ENCODE assay signal across 20 cellular contexts in the genomic region with DNA sequence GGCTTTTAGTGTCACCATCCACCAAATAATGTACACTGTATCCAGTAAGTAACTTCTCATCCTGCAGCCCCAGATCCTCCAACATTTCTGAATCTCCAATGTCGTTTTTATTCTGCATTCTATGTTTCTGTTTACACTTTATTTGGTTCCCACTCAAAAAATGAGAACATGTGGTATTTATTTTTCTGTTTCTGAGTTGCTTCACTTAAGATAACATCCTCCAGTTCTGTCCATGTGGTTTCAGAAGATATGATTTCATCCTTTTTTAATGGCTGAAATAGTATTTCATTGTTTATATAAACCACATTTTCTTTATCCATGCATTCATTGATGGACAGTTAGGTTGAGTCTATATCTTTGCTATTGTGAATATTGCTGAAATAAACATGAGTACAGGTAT.
DNase-seq lines count a peak whose midpoint lies in the region; ATAC-seq, FAIRE-seq and TF ChIP-seq lines count a peak whose summit lies in the region.
"Had no signal": no experiment of that assay in that cellular context is flagged by ENCODE, and none has a peak within 500 bp of the region (broad histone marks: within the 10 kb centered on the region; RNA-seq: fewer than 3 reads in every experiment).

No MANE protein-coding gene starts in this region.

- 2 to 4% methylated on average over 1 of the region's 1 CpG for WGBS in GM23248 (ENCODE audit: low coverage in 1 of 2, low lambda C conversion rate in 2 of 2, missing lambda C conversion rate in 2 of 2), 2 experiments
- 3% methylated on average over 1 of the region's 1 CpG for WGBS in HepG2 (ENCODE audit: low lambda C conversion rate)

- ATAC-seq in HG03342 (IDR thresholded peaks at IDR 0.05; ENCODE audit: unreplicated experiment) (no peak), HG03045 (IDR thresholded peaks at IDR 0.05; ENCODE audit: unreplicated experiment) (no peak), HepG2 (no peak)
- ATAC-seq: A549 had no signal

- H3K4me1 ChIP-seq in GM23248 (ENCODE audit: insufficient read depth), result no peaks in the 10 kb centered on the region
- no peaks in the 10 kb centered on the region for H3K4me1 ChIP-seq in HepG2 (ENCODE audit: insufficient read depth, low read length)
- H3K4me1 ChIP-seq: A549 had no signal

- H3K27ac ChIP-seq in GM23248 (no peak overlapping the region), HepG2 (ENCODE audit: extremely low read length, insufficient read depth, low read length) (no peak overlapping the region)
- H3K27ac ChIP-seq: A549, HL-60 had no signal

- peak; percentile 3 for DNase-seq in GM23248
- peak; percentile 76 for DNase-seq in amniotic epithelial cell (ENCODE audit: low read depth)
- DNase-seq in fibroblast of gingiva (ENCODE audit: low read depth), result peak; percentile 64
- peak; percentile 6 for DNase-seq in iris pigment epithelial cell (ENCODE audit: low read depth)
- no peak for DNase-seq in NCI-H82 treated with DMSO at 0.1 percent for 48 hours (lab: John Stamatoyannopoulos, UW; ENCODE audit: unreplicated experiment)
- DNase-seq in HepG2 (ENCODE audit: low spot score), result no peak
- DNase-seq: CD4-positive, CD25-positive, alpha-beta regulatory T cell; KG1; NCI-H1092; NCI-H1436; NCI-H187 treated with DMSO at 0.1 percent for 48 hours; NCI-H226; NCI-H510A treated with DMSO at 0.1 percent for 48 hours; NCI-H748 treated with DMSO at 0.1 percent for 48 hours; Right ventricle myocardium superior had no signal

- no peak for TF ChIP-seq POLR2A in HepG2 (IDR thresholded peaks at IDR 0.05; ENCODE audit: insufficient read depth in 1 of 2, low read depth in 2 of 2, low read length in 2 of 2)

- CTCF ChIA-PET in HepG2 (lab: Yijun Ruan, JAX; ENCODE audit: low intra/inter-chr PET ratio, low total read pairs), result no interaction called here

- no TSS peak for BruUV-seq in HepG2 (replicated peaks; lab: Mats Ljungman, UMichigan)

- H3K36me3 ChIP-seq in GM23248 (ENCODE audit: low read depth) (no peaks in the 10 kb centered on the region), HepG2 (replicated peaks in 1 of 2; ENCODE audit: control insufficient read depth in 1 of 2, insufficient read depth in 2 of 2, low read length in 2 of 2) (no peaks in the 10 kb centered on the region)

- in situ Hi-C loops in GM23248 (cut with MboI), result no loop called here
- in situ Hi-C loops in HepG2 (cut with HindIII; ENCODE audit: extremely low pct_ligation_motif_present, low pct_unique_long_range_greater_than_20kb), result no loop called here

- no peak for FAIRE-seq in HepG2 (lab: Jason Lieb, UNC)
- FAIRE-seq: A549, GM19239 had no signal

- intact Hi-C loops in HepG2 (cut with micrococcal nuclease; ENCODE audit: unreplicated experiment), result no loop called here

- H3K9me3 ChIP-seq in GM23248 (ENCODE audit: low read depth) (no peaks in the 10 kb centered on the region), HepG2 (ENCODE audit: low read length) (no peaks in the 10 kb centered on the region)
- H3K9me3 ChIP-seq: A549 had no signal

- no peak for TF ChIP-seq CTCF in HepG2 (CRISPR knock-in tag; IDR thresholded peaks at IDR 0.05)

- H3K27me3 ChIP-seq in GM23248 (replicated peaks; ENCODE audit: insufficient read depth), result no peaks in the 10 kb centered on the region
- no peaks in the 10 kb centered on the region; a peak in 1 of 5 replicates for H3K27me3 ChIP-seq in HepG2 (ENCODE audit: control insufficient read depth in 1 of 2, insufficient read depth in 2 of 2, low read length in 2 of 2)

- H3K9me2 ChIP-seq in GM23248 (ENCODE audit: insufficient read depth), result 0 out of 2 replicates have a peak, but pooled peaks cover 7% of the 10 kb centered on the region

- H3K4me3 ChIP-seq in GM23248, result no peak overlapping the region
- no peak overlapping the region for H3K4me3 ChIP-seq in HepG2 (replicated peaks in 1 of 3; ENCODE audit: insufficient read depth in 1 of 3, low read depth in 2 of 3, low read length in 3 of 3)
- H3K4me3 ChIP-seq: A549 had no signal

- TF ChIP-seq RAD21 in HepG2 (CRISPR knock-in tag; IDR thresholded peaks at IDR 0.05), result no peak

- H2AFZ ChIP-seq in GM23248 (peak overlapping the region; percentile 16; the same call in 1 of the 2 replicates), HepG2 (ENCODE audit: low read length) (no peak overlapping the region)

- H3K9ac ChIP-seq in GM23248 (no peak overlapping the region), HepG2 (ENCODE audit: insufficient read depth, low read depth, low read length) (no peak overlapping the region)

- H3K79me2 ChIP-seq in GM23248 (ENCODE audit: insufficient read depth) (no peaks in the 10 kb centered on the region), HepG2 (ENCODE audit: insufficient read depth, low read length) (no peaks in the 10 kb centered on the region)

- no peaks in the 10 kb centered on the region for H3F3A ChIP-seq in GM23248 (ENCODE audit: insufficient read depth)

- H3K4me2 ChIP-seq in GM23248 (ENCODE audit: unreplicated experiment) (no peak overlapping the region), HepG2 (ENCODE audit: low read depth, low read length) (no peak overlapping the region)
- H3K4me2 ChIP-seq: A549 had no signal

- POLR2A ChIA-PET in HepG2 (lab: Yijun Ruan, JAX), result no interaction called here

- TF ChIP-seq EP300 in HepG2 (IDR thresholded peaks at IDR 0.05; ENCODE audit: low read depth in 2 of 2, low read length in 2 of 2) (no peak), HepG2 (CRISPR knock-in tag; IDR thresholded peaks at IDR 0.05; ENCODE audit: borderline replicate concordance) (no peak)

- H4K20me1 ChIP-seq in GM23248 (ENCODE audit: insufficient read depth) (no peaks in the 10 kb centered on the region), HepG2 (ENCODE audit: insufficient read depth, low read length) (no peaks in the 10 kb centered on the region)

TF ChIP-seq in HepG2, 621 proteins besides CTCF, POLR2A, EP300 and RAD21:
- TF ChIP-seq ZNF564 (CRISPR knock-in tag; IDR thresholded peaks at IDR 0.05), result no peak
- no peak for TF ChIP-seq ZNF350 (CRISPR knock-in tag; IDR thresholded peaks at IDR 0.05; ENCODE audit: borderline replicate concordance, low read depth)
- TF ChIP-seq MBNL3 (CRISPR knock-in tag; conservative IDR thresholded peaks at IDR 0.05), result no peak
- no peak for TF ChIP-seq ZMYM2 (CRISPR knock-in tag; IDR thresholded peaks at IDR 0.05)
- no peak for TF ChIP-seq RNF2 (conservative IDR thresholded peaks at IDR 0.05; ENCODE audit: low read depth)
- TF ChIP-seq ZNF331 (CRISPR knock-in tag; IDR thresholded peaks at IDR 0.05), result no peak
- no peak for TF ChIP-seq PAWR (CRISPR knock-in tag; IDR thresholded peaks at IDR 0.05; ENCODE audit: borderline replicate concordance)
- TF ChIP-seq ZNF235 (CRISPR knock-in tag; IDR thresholded peaks at IDR 0.05; ENCODE audit: borderline replicate concordance), result no peak
- no peak for TF ChIP-seq HOXA9 (CRISPR knock-in tag; IDR thresholded peaks at IDR 0.05; ENCODE audit: borderline replicate concordance)
- no peak for TF ChIP-seq FOXP1 (IDR thresholded peaks at IDR 0.05)
- TF ChIP-seq FOXP1 (CRISPR knock-in tag; IDR thresholded peaks at IDR 0.05), result no peak
- TF ChIP-seq ELF3 (CRISPR knock-in tag; IDR thresholded peaks at IDR 0.05), result no peak
- TF ChIP-seq, protein P1, sequence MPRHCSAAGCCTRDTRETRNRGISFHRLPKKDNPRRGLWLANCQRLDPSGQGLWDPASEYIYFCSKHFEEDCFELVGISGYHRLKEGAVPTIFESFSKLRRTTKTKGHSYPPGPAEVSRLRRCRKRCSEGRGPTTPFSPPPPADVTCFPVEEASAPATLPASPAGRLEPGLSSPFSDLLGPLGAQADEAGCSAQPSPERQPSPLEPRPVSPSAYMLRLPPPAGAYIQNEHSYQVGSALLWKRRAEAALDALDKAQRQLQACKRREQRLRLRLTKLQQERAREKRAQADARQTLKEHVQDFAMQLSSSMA (CRISPR knock-in tag; IDR thresholded peaks at IDR 0.05), result no peak
- no peak for TF ChIP-seq FOXO1 (CRISPR knock-in tag; IDR thresholded peaks at IDR 0.05)
- no peak for TF ChIP-seq NR3C1 (CRISPR knock-in tag; IDR thresholded peaks at IDR 0.05)
- no peak for TF ChIP-seq PITX1 (CRISPR knock-in tag; IDR thresholded peaks at IDR 0.05)
- TF ChIP-seq, protein P2, sequence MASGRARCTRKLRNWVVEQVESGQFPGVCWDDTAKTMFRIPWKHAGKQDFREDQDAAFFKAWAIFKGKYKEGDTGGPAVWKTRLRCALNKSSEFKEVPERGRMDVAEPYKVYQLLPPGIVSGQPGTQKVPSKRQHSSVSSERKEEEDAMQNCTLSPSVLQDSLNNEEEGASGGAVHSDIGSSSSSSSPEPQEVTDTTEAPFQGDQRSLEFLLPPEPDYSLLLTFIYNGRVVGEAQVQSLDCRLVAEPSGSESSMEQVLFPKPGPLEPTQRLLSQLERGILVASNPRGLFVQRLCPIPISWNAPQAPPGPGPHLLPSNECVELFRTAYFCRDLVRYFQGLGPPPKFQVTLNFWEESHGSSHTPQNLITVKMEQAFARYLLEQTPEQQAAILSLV (CRISPR knock-in tag; IDR thresholded peaks at IDR 0.05; ENCODE audit: borderline replicate concordance), result no peak
- no peak for TF ChIP-seq HOXA7 (CRISPR knock-in tag; IDR thresholded peaks at IDR 0.05)
- no peak for TF ChIP-seq ZNF124 (CRISPR knock-in tag; IDR thresholded peaks at IDR 0.05)
- TF ChIP-seq, protein P3, sequence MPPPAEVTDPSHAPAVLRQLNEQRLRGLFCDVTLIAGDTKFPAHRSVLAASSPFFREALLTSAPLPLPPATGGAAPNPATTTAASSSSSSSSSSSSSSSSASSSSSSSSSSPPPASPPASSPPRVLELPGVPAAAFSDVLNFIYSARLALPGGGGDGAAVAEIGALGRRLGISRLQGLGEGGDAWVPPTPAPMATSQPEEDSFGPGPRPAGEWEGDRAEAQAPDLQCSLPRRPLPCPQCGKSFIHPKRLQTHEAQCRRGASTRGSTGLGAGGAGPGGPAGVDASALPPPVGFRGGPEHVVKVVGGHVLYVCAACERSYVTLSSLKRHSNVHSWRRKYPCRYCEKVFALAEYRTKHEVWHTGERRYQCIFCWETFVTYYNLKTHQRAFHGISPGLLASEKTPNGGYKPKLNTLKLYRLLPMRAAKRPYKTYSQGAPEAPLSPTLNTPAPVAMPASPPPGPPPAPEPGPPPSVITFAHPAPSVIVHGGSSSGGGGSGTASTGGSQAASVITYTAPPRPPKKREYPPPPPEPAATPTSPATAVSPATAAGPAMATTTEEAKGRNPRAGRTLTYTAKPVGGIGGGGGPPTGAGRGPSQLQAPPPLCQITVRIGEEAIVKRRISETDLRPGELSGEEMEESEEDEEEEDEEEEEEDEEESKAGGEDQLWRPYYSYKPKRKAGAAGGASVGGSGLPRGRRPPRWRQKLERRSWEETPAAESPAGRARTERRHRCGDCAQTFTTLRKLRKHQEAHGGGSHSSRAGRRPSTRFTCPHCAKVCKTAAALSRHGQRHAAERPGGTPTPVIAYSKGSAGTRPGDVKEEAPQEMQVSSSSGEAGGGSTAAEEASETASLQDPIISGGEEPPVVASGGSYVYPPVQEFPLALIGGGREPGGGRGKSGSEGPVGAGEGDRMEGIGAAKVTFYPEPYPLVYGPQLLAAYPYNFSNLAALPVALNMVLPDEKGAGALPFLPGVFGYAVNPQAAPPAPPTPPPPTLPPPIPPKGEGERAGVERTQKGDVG (CRISPR knock-in tag; IDR thresholded peaks at IDR 0.05; ENCODE audit: borderline replicate concordance), result no peak
- TF ChIP-seq SNRNP70 (IDR thresholded peaks at IDR 0.05; ENCODE audit: low read depth, low read length), result no peak
TF ChIP-seq in HepG2: peak in this region for 0.

Comparison
In these comparisons a context has a peak if more than half of its experiments do, and no peak if none do; other contexts are left out.
1. DNase-seq: peak in GM23248 (single experiment), amniotic epithelial cell (single experiment), fibroblast of gingiva (single experiment) and iris pigment epithelial cell (single experiment); none in NCI-H82 treated with DMSO at 0.1 percent for 48 hours (single experiment) and HepG2 (single experiment).